31 cellular contexts compared by ENCODE assay signal in genomic region chr7:50530771-50531170, GRCh38. TPM values are rescaled to one million over a fixed set of nuclear protein-coding genes. Genes with fewer than 3 reads are reported as not detected.
DNase-seq lines count a peak whose midpoint lies in the region; ATAC-seq and TF ChIP-seq lines count a peak whose summit lies in the region.
"Had no signal": no experiment of that assay in that cellular context is flagged by ENCODE, and none has a peak within 500 bp of the region (broad histone marks: within the 10 kb centered on the region; RNA-seq: fewer than 3 reads in every experiment).

No MANE protein-coding gene starts in this region.

- peak; percentile 63 for ATAC-seq in stimulated activated effector memory CD8-positive, alpha-beta T cell treated with anti-CD3 and anti-CD28 coated beads, Interleukin-12 subunit alpha, Interleukin-12 subunit beta, amount 100 ng/mL, for 72 hours
- no peak for ATAC-seq in GM18909 (IDR thresholded peaks at IDR 0.05; ENCODE audit: poor library complexity, unreplicated experiment)
- no peak for ATAC-seq in naive thymus-derived CD4-positive, alpha-beta T cell
- ATAC-seq: psoas muscle had no signal

- peaks cover 30% of the 10 kb centered on the region for H3K4me1 Mint-ChIP-seq in activated T-cell treated with anti-CD3 and anti-CD28 coated beads, Interleukin-2, amount 50 U/mL, for 24 hours (ENCODE audit: low read depth)
- H3K4me1 Mint-ChIP-seq in stimulated activated effector memory CD8-positive, alpha-beta T cell treated with anti-CD3 and anti-CD28 coated beads, Interleukin-12 subunit alpha, Interleukin-12 subunit beta, amount 100 ng/mL, for 72 hours: peaks cover 29% of the 10 kb centered on the region
- H3K4me1 Mint-ChIP-seq in naive thymus-derived CD4-positive, alpha-beta T cell: peaks cover 0 to 5% (median 0%) of the 10 kb centered on the region in 7 donors
- H3K4me1 Mint-ChIP-seq: naive B cell had no signal

- TF ChIP-seq CTCF in RWPE1 (conservative IDR thresholded peaks at IDR 0.05; ENCODE audit: low read depth): no peak

- peak overlapping the region; percentile 88 for H3K27ac Mint-ChIP-seq in activated T-cell treated with anti-CD3 and anti-CD28 coated beads, Interleukin-2, amount 50 U/mL, for 24 hours
- peak overlapping the region; percentile 66 for H3K27ac Mint-ChIP-seq in stimulated activated effector memory CD8-positive, alpha-beta T cell treated with anti-CD3 and anti-CD28 coated beads, Interleukin-12 subunit alpha, Interleukin-12 subunit beta, amount 100 ng/mL, for 72 hours
- H3K27ac Mint-ChIP-seq in naive thymus-derived CD4-positive, alpha-beta T cell: no peak overlapping the region
- H3K27ac Mint-ChIP-seq: activated CD4-positive, alpha-beta memory T cell treated with anti-CD3 and anti-CD28 coated beads, Interleukin-2, amount 10 ng/mL, durations not matched to agents 7 days and 5 days; mesothelial cell of epicardium; naive B cell had no signal

- no peak for DNase-seq in activated T-cell treated with anti-CD3 and anti-CD28 coated beads, Interleukin-2, amount 50 U/mL, for 24 hours
- no peak for DNase-seq in activated T-cell treated with anti-CD3 and anti-CD28 coated beads, Interleukin-2, amount 50 U/mL, for 48 hours
- DNase-seq in RWPE1 (ENCODE audit: low spot score) (no peak), epithelial cell of prostate (ENCODE audit: low read depth, low spot score) (no peak), NCI-H774 (lab: John Stamatoyannopoulos, UW) (no peak)
- DNase-seq in stimulated activated effector memory CD8-positive, alpha-beta T cell treated with anti-CD3 and anti-CD28 coated beads, Interleukin-12 subunit alpha, Interleukin-12 subunit beta, amount 100 ng/mL, for 72 hours (ENCODE audit: low spot score in 2 of 2): no peak
- DNase-seq in naive thymus-derived CD4-positive, alpha-beta T cell: no peak
- DNase-seq: 8988T; activated CD4-positive, CD25-positive, alpha-beta regulatory T cell treated with anti-CD3 and anti-CD28 coated beads, Interleukin-2, amount 50 U/mL, for 72 hours; activated CD8-positive, alpha-beta memory T cell treated with anti-CD3 and anti-CD28 coated beads, Interleukin-2, amount 50 U/mL, for 4 hours; activated effector memory CD4-positive, alpha-beta T cell treated with Interleukin-2 at 50 U/mL for 16 hours; effector memory CD4-positive, alpha-beta T cell; MM.1S; naive B cell; NCI-H2029 treated with DMSO at 0.1 percent for 48 hours; psoas muscle; sigmoid colon; stimulated activated CD4-positive, alpha-beta T cell treated with anti-CD3 and anti-CD28 coated beads, Interleukin-4, amount 100 ng/mL, for 4 hours; substantia nigra; upper lobe of left lung had no signal

- H3K27me3 Mint-ChIP-seq in activated T-cell treated with anti-CD3 and anti-CD28 coated beads, Interleukin-2, amount 50 U/mL, for 24 hours: peaks cover 24% of the 10 kb centered on the region
- H3K27me3 Mint-ChIP-seq in naive thymus-derived CD4-positive, alpha-beta T cell: peaks cover 0 to 21% (median 12%) of the 10 kb centered on the region in 5 donors

- CTCF ChIA-PET in RWPE1 (lab: Yijun Ruan, JAX): interaction anchor here (1.0 kb wide), 1 partner anchor 25 kb away, joined by 5 read pairs; no protein-coding TSS in a partner anchor
- CTCF ChIA-PET in naive thymus-derived CD4-positive, alpha-beta T cell (lab: Charles Lee): no interaction called here

- H3K36me3 Mint-ChIP-seq in activated T-cell treated with anti-CD3 and anti-CD28 coated beads, Interleukin-2, amount 50 U/mL, for 24 hours (ENCODE audit: low read depth): no peaks in the 10 kb centered on the region
- no peaks in the 10 kb centered on the region for H3K36me3 Mint-ChIP-seq in stimulated activated effector memory CD8-positive, alpha-beta T cell treated with anti-CD3 and anti-CD28 coated beads, Interleukin-12 subunit alpha, Interleukin-12 subunit beta, amount 100 ng/mL, for 72 hours
- H3K36me3 Mint-ChIP-seq in naive thymus-derived CD4-positive, alpha-beta T cell: no peaks in the 10 kb centered on the region
- H3K36me3 Mint-ChIP-seq: activated naive CD4-positive, alpha-beta T cell treated with anti-CD3 and anti-CD28 coated beads, Interleukin-2, amount 50 U/mL, for 72 hours; mesothelial cell of epicardium; naive B cell had no signal

- H3K27me3 ChIP-seq in naive thymus-derived CD4-positive, alpha-beta T cell (ENCODE audit: control insufficient read depth in 2 of 2, insufficient read depth in 2 of 2, low read length in 2 of 2): no peaks in the 10 kb centered on the region
- H3K27me3 ChIP-seq: upper lobe of left lung had no signal

- H3K4me3 Mint-ChIP-seq in activated T-cell treated with anti-CD3 and anti-CD28 coated beads, Interleukin-2, amount 50 U/mL, for 24 hours: peak overlapping the region; percentile 31
- peak overlapping the region; percentile 4 for H3K4me3 Mint-ChIP-seq in stimulated activated effector memory CD8-positive, alpha-beta T cell treated with anti-CD3 and anti-CD28 coated beads, Interleukin-12 subunit alpha, Interleukin-12 subunit beta, amount 100 ng/mL, for 72 hours
- H3K4me3 Mint-ChIP-seq in naive thymus-derived CD4-positive, alpha-beta T cell: no peak overlapping the region
- H3K4me3 Mint-ChIP-seq: activated CD4-positive, alpha-beta memory T cell treated with anti-CD3 and anti-CD28 coated beads, Interleukin-2, amount 10 ng/mL, durations not matched to agents 7 days and 5 days; mesothelial cell of epicardium; naive B cell had no signal

- no peaks in the 10 kb centered on the region for H3K4me1 ChIP-seq in naive thymus-derived CD4-positive, alpha-beta T cell (ENCODE audit: control insufficient read depth in 2 of 2, insufficient read depth in 2 of 2, low read length in 2 of 2)

- no peaks in the 10 kb centered on the region for H3K9me3 ChIP-seq in naive thymus-derived CD4-positive, alpha-beta T cell (ENCODE audit: control insufficient read depth in 2 of 3, low read length in 3 of 3)
- H3K9me3 ChIP-seq: psoas muscle, sigmoid colon, upper lobe of left lung had no signal

- peak overlapping the region; percentile 79; the same call in 1 of the 2 replicates for H3K27ac ChIP-seq in RWPE1
- H3K27ac ChIP-seq in epithelial cell of prostate: peak overlapping the region; percentile 58
- no peak overlapping the region for H3K27ac ChIP-seq in naive thymus-derived CD4-positive, alpha-beta T cell (ENCODE audit: low read depth, low read length)
- H3K27ac ChIP-seq: C4-2B, coronary artery, KMS-11, psoas muscle, sigmoid colon, upper lobe of left lung had no signal

- H3K4me3 ChIP-seq in naive thymus-derived CD4-positive, alpha-beta T cell (ENCODE audit: low read length): no peak overlapping the region
- H3K4me3 ChIP-seq: coronary artery, psoas muscle, sigmoid colon, upper lobe of left lung had no signal

- no peaks in the 10 kb centered on the region for H3K36me3 ChIP-seq in naive thymus-derived CD4-positive, alpha-beta T cell (ENCODE audit: control insufficient read depth in 2 of 3, insufficient read depth in 3 of 3, low read length in 3 of 3)
- H3K36me3 ChIP-seq: sigmoid colon, upper lobe of left lung had no signal

- intact Hi-C loops in naive thymus-derived CD4-positive, alpha-beta T cell (cut with micrococcal nuclease): loop anchor here in 1 of 2 donors (10.0 kb wide), 1 partner anchor 64 kb away; no protein-coding TSS in a partner anchor

- H3K9me3 Mint-ChIP-seq in activated T-cell treated with anti-CD3 and anti-CD28 coated beads, Interleukin-2, amount 50 U/mL, for 24 hours: no peaks in the 10 kb centered on the region
- no peaks in the 10 kb centered on the region for H3K9me3 Mint-ChIP-seq in stimulated activated effector memory CD8-positive, alpha-beta T cell treated with anti-CD3 and anti-CD28 coated beads, Interleukin-12 subunit alpha, Interleukin-12 subunit beta, amount 100 ng/mL, for 72 hours
- peaks cover 0 to 3% (median 0%) of the 10 kb centered on the region in 11 donors for H3K9me3 Mint-ChIP-seq in naive thymus-derived CD4-positive, alpha-beta T cell
- H3K9me3 Mint-ChIP-seq: activated CD4-positive, alpha-beta memory T cell treated with anti-CD3 and anti-CD28 coated beads, Interleukin-2, amount 10 ng/mL, durations not matched to agents 7 days and 5 days; activated naive CD4-positive, alpha-beta T cell treated with anti-CD3 and anti-CD28 coated beads, Interleukin-2, amount 50 U/mL, for 72 hours; naive B cell had no signal

- POLR2A ChIA-PET in RWPE1 (lab: Yijun Ruan, JAX; ENCODE audit: low non-redundant PET): no interaction called here
- POLR2A ChIA-PET in naive thymus-derived CD4-positive, alpha-beta T cell (lab: Charles Lee): no interaction called here

RNA-seq across cellular contexts. Expression of gene DDC, which starts 34.4 kb away (rescaled TPM):
- total RNA-seq in naive thymus-derived CD4-positive, alpha-beta T cell: not detected
- not detected for polyA plus RNA-seq in naive thymus-derived CD4-positive, alpha-beta T cell
- total RNA-seq: activated CD4-positive, alpha-beta memory T cell treated with anti-CD3 and anti-CD28 coated beads, Interleukin-2, amount 10 ng/mL, durations not matched to agents 7 days and 5 days; cardiac septum; G401; glomerular endothelial cell; mesothelial cell of epicardium; T-helper 2 cell treated with Interferon-gamma antibody and Interleukin-4, amounts not matched to agents 100 ng/mL and 5 ng/mL, for 36 hours had no signal

Comparison
In these comparisons a context has a peak if more than half of its experiments do, and no peak if none do; other contexts are left out.
1. H3K27ac Mint-ChIP-seq: peak in activated T-cell treated with anti-CD3 and anti-CD28 coated beads, Interleukin-2, amount 50 U/mL, for 24 hours (single experiment) and stimulated activated effector memory CD8-positive, alpha-beta T cell treated with anti-CD3 and anti-CD28 coated beads, Interleukin-12 subunit alpha, Interleukin-12 subunit beta, amount 100 ng/mL, for 72 hours (single experiment); none in naive thymus-derived CD4-positive, alpha-beta T cell (0 of 9).
2. H3K4me3 Mint-ChIP-seq: peak in activated T-cell treated with anti-CD3 and anti-CD28 coated beads, Interleukin-2, amount 50 U/mL, for 24 hours (single experiment) and stimulated activated effector memory CD8-positive, alpha-beta T cell treated with anti-CD3 and anti-CD28 coated beads, Interleukin-12 subunit alpha, Interleukin-12 subunit beta, amount 100 ng/mL, for 72 hours (single experiment); none in naive thymus-derived CD4-positive, alpha-beta T cell (0 of 10).